9 cellular contexts compared by ENCODE assay signal in the genomic region with DNA sequence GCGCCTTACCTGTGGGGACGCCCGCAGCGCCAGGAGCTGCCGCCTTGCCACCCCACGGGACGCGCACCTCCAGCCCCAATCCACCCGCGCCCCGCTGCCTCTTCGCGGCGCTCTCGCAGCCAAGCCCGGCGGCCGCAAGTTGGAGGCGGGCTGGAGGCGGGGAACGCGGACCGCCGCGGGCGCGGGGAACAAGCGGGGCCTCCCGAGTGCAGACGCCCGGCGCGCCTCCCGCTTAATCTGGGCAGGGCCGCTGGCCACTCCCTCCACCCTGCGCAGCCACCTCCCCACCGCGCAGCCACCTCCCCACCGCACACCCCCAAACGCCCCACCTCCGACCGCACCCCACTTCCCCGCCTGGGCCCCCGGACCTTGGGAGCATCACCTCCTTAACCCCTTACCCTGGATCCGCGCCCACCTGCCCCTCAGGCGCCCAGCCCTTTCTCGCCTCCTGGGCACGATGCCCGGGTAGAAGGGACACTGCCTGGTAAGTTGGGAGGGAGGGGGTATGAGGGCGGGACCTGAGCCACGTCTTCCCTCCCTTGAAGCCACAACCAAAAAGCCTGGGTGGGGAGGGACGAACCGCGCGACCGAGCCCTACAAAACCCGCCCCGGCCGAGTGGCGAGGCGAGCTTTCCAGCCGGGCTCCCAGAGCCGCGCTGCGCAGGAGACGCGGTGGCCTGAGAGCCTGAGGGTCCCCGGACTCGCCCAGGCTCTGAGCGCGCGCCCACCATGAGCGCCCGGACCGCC. TPM values are rescaled to one million over a fixed set of nuclear protein-coding genes. Genes with fewer than 3 reads are reported as not detected.
DNase-seq lines count a peak whose midpoint lies in the region; ATAC-seq and TF ChIP-seq lines count a peak whose summit lies in the region.
"Had no signal": no experiment of that assay in that cellular context is flagged by ENCODE, and none has a peak within 500 bp of the region (broad histone marks: within the 10 kb centered on the region; RNA-seq: fewer than 3 reads in every experiment).

Gene COL4A3, plus strand, starts transcription at position 627 of the 747 bp plus-strand sequence. Its CDS starts 103 bp downstream, at position 730.
Gene COL4A4, minus strand, starts transcription at position 208 of the 747 bp plus-strand sequence. CDS start 16,722 bp downstream, outside the sequence.

- H3K27ac ChIP-seq in A673 (ENCODE audit: low read depth, low read length, poor library complexity, severe bottlenecking): no peak within 1 kb of the TSS

- H3K36me3 Mint-ChIP-seq in type B pancreatic cell: no peaks in the 10 kb centered on the region

- POLR2A ChIA-PET in A673 (lab: Charles Lee; ENCODE audit: low non-redundant PET): no interaction called here

- TF ChIP-seq POLR2A in lower leg skin (IDR thresholded peaks at IDR 0.05): no peak

- peaks cover under 1% of the 10 kb centered on the region for H3K9me3 Mint-ChIP-seq in type B pancreatic cell

- CTCF ChIA-PET in A673 (lab: Charles Lee): interaction anchor here (0.7 kb wide), 1 partner anchor 49 kb away, joined by 3 read pairs; no protein-coding TSS in a partner anchor

- DNase-seq in A673 (ENCODE audit: low spot score): peak; percentile 28
- peak; percentile 76 for DNase-seq in GM13976 (ENCODE audit: low spot score)
- DNase-seq in NCI-H345 (lab: John Stamatoyannopoulos, UW): peak; percentile 86
- DNase-seq in cardiac fibroblast (ENCODE audit: low read depth in 2 of 2): peak in 1 of 2 donors; percentile 26
- DNase-seq in lower leg skin (ENCODE audit: low spot score in 2 of 2): peak; percentile 15 to 85
- DNase-seq in type B pancreatic cell (ENCODE audit: extremely low spot score, unreplicated experiment): no peak
- DNase-seq in OCI-M1 (lab: John Stamatoyannopoulos, UW): no peak

- intact Hi-C loops in A673 (cut with micrococcal nuclease; ENCODE audit: unreplicated experiment) (no loop called here), lower leg skin (cut with DNase I; ENCODE audit: low total_unique reads) (no loop called here)

- peaks cover 87% of the 10 kb centered on the region for H3K27me3 Mint-ChIP-seq in type B pancreatic cell

- BruUV-seq in A673 (replicated peaks; lab: Mats Ljungman, UMichigan): no TSS peak

- H3K4me3 ChIP-seq in A673 (ENCODE audit: low read depth, low read length, poor library complexity, severe bottlenecking): peak within 1 kb of the TSS; percentile 47
- H3K4me3 ChIP-seq in cardiac fibroblast (replicated peaks in 1 of 2; ENCODE audit: low read depth in 2 of 2, low read length in 2 of 2): peak within 1 kb of the TSS; percentile 55 to 63
- peak within 1 kb of the TSS; percentile 23 for H3K4me3 ChIP-seq in lower leg skin (ENCODE audit: low read depth, poor library complexity, severe bottlenecking)
- H3K4me3 ChIP-seq: K562 had no signal

- ATAC-seq in HG02610 (IDR thresholded peaks at IDR 0.05; ENCODE audit: unreplicated experiment): peak; percentile 23
- ATAC-seq: K562 had no signal

- H3K4me1 ChIP-seq in A673 (ENCODE audit: insufficient read depth, low read length, poor library complexity, severe bottlenecking): peaks cover 7% of the 10 kb centered on the region

- H3K27me3 ChIP-seq in A673 (replicated peaks; ENCODE audit: insufficient read depth, low read depth, low read length, poor library complexity): peaks cover 51% of the 10 kb centered on the region

- H3K4me3 Mint-ChIP-seq in type B pancreatic cell: peak within 1 kb of the TSS; percentile 82

- no peaks in the 10 kb centered on the region for H3K9me3 ChIP-seq in A673 (ENCODE audit: low read depth, low read length, poor library complexity, severe bottlenecking)

- in situ Hi-C loops in GM13976 (cut with MboI; ENCODE audit: low sequenced_read_pairs, unreplicated experiment): no loop called here

- WGBS in lower leg skin, 2 donors: 1 to 3% methylated on average over 21 to 25 of the region's 76 CpGs

- H3K4me1 Mint-ChIP-seq in type B pancreatic cell (ENCODE audit: unreplicated experiment): peaks cover 3% of the 10 kb centered on the region

- no peak within 1 kb of the TSS for H3K27ac Mint-ChIP-seq in type B pancreatic cell

- TF ChIP-seq CTCF in A673 (conservative IDR thresholded peaks at IDR 0.05; ENCODE audit: low read depth, low read length) (no peak), GM13976 (IDR thresholded peaks at IDR 0.05; ENCODE audit: borderline replicate concordance, control extremely low read depth, extremely low read depth, insufficient read depth, missing control alignments) (no peak), cardiac fibroblast (IDR thresholded peaks at IDR 0.05; ENCODE audit: low read depth, low read length) (no peak), lower leg skin (IDR thresholded peaks at IDR 0.05) (no peak), type B pancreatic cell (conservative IDR thresholded peaks at IDR 0.05) (no peak)

- no peaks in the 10 kb centered on the region for H3K36me3 ChIP-seq in A673 (ENCODE audit: insufficient read depth, low read length, poor library complexity, severe bottlenecking)

RNA-seq across cellular contexts. Expression of gene COL4A3, which starts in this region (rescaled TPM):
- total RNA-seq in A673 (2021): not detected in 2 replicates
- under 1 TPM; 0.08 to 0.56 (median 0.24) TPM for total RNA-seq in lower leg skin
- 0.19 and 0.48 TPM in 2 replicates for total RNA-seq in type B pancreatic cell (ENCODE audit: low replicate concordance)
- total RNA-seq: K562 had no signal

RNA-seq across cellular contexts. Expression of gene COL4A4, which starts in this region (rescaled TPM):
- total RNA-seq in A673 (2021) (0.11 TPM in 1 of 2 replicates, not detected in the other), lower leg skin (under 1 TPM; 0.04 to 0.58 (median 0.18) TPM), type B pancreatic cell (ENCODE audit: low replicate concordance) (1.1 and 1.9 TPM in 2 replicates)
- total RNA-seq: K562 had no signal

Comparison
In these comparisons a context has a peak if more than half of its experiments do, and no peak if none do; other contexts are left out.
1. Peak in DNase-seq and H3K4me3 ChIP-seq in A673; RNA of the genes that start here not detected or under 1 TPM.
2. Peak in DNase-seq and H3K4me3 ChIP-seq in lower leg skin; RNA of the genes that start here not detected or under 1 TPM.
3. DNase-seq: peak in GM13976 (single experiment) and NCI-H345 (single experiment); none in type B pancreatic cell (single experiment) and OCI-M1 (single experiment).
4. Peak in every context shown above with its lines, with median percentiles within 50 percentile points of each other: H3K4me3 ChIP-seq.